1 cellular context compared by ENCODE assay signal in the genomic region with DNA sequence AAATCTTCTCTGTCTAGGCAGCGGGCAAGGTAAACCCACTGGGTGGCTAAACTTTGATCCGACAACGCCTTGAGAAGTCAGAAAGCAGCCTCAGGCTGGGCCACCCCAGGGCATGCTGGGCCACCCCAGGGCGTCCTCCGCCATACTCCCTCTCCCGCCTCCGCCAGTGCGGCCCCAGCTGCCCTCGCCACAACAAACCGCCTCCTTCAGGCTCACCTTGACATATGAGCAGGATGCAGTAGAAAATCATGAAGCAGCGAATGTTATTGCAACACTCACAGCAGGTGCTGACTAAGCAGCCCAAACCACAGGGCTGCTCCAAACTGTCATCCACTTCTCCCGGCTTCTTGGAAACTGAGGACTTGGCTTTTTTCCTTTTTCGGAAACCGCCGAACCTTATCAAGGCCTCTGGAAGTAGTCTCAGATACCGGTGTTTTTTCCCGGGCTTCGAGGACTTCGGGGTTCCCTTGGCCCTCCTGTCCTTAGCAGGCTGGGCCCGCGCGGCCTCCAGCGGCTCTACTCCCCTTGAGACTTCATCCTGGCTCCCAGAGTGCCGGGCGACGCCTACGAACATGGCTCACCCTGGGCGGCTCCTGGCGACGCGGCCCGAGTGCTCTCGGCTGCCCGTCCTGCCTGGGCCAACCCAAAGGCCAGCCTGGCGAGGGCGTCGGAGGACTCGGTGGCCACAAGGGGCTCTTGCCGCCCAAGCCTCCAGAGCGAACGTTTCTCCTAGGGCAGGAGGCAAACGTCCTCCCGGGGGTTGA.
TF ChIP-seq lines count a peak whose summit lies in the region.

TSS of gene SLCO6A1 (minus strand) at position 731 of the 764 bp plus-strand sequence. CDS start at position 574, 157 bp downstream.

TF ChIP-seq in H1, 55 proteins besides CTCF, POLR2A, EP300 and RAD21:
- TF ChIP-seq, protein P1, sequence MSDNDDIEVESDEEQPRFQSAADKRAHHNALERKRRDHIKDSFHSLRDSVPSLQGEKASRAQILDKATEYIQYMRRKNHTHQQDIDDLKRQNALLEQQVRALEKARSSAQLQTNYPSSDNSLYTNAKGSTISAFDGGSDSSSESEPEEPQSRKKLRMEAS (IDR thresholded peaks at IDR 0.05): peak; percentile 52; the same call in 1 of the 2 replicates
- TF ChIP-seq E2F6 (IDR thresholded peaks at IDR 0.05): peak; percentile 78
- TF ChIP-seq NRF1 (IDR thresholded peaks at IDR 0.05; ENCODE audit: low read depth, low read length): no peak
